ENCODE assay signal across 1 cellular context in genomic region chr2:75705921-75706320, GRCh38.
TF ChIP-seq lines count a peak whose summit lies in the region.

No MANE protein-coding gene starts in this region.

TF ChIP-seq in SK-N-SH treated with all-trans-retinoic acid at 6 μM for 48 hours, 23 proteins besides CTCF, POLR2A, EP300 and RAD21 (continued from another document):
- TF ChIP-seq ZFP30 (CRISPR knock-in tag; IDR thresholded peaks at IDR 0.05) = no peak
- no peak for TF ChIP-seq OSR1 (CRISPR knock-in tag; IDR thresholded peaks at IDR 0.05)
- no peak for TF ChIP-seq POU6F1 (CRISPR knock-in tag; IDR thresholded peaks at IDR 0.05; ENCODE audit: borderline replicate concordance, low read depth)
- TF ChIP-seq ARNTL (CRISPR knock-in tag; IDR thresholded peaks at IDR 0.05; ENCODE audit: borderline replicate concordance, low read depth) = no peak
- TF ChIP-seq PATZ1 (CRISPR knock-in tag; IDR thresholded peaks at IDR 0.05; ENCODE audit: borderline replicate concordance) = no peak
